8 cellular contexts compared by ENCODE assay signal in genomic region chr1:32200226-32201010, GRCh38. TPM values are rescaled to one million over a fixed set of nuclear protein-coding genes. Genes with fewer than 3 reads are reported as not detected.
DNase-seq lines count a peak whose midpoint lies in the region; ATAC-seq and TF ChIP-seq lines count a peak whose summit lies in the region.

Gene CCDC28B (plus strand): TSS chr1:32200595. CDS start chr1:32201936, 1,341 bp downstream.

- H3K36me3 ChIP-seq in neutrophil (peaks cover 35% of the 10 kb centered on the region), transverse colon (peaks cover 0 to 18% (median 5%) of the 10 kb centered on the region in 4 donors)

- in situ Hi-C loops in transverse colon (cut with MboI; ENCODE audit: low pct_ligation_motif_present in 1 of 4, low pct_unique_long_range_greater_than_20kb in 1 of 4, low sequenced_read_pairs in 3 of 4), result loop anchor here in 1 of 4 donors (25.0 kb wide), 1 partner anchor 187 kb away; the partner anchor contains the start of gene BSDC1

- TF ChIP-seq POLR2A in transverse colon (IDR thresholded peaks at IDR 0.05), result no peak

- no peaks in the 10 kb centered on the region for H3K9me3 Mint-ChIP-seq in activated naive CD8-positive, alpha-beta T cell treated with anti-CD3 and anti-CD28 coated beads for 36 hours

- peak within 1 kb of the TSS; percentile 68 to 85 for H3K4me3 ChIP-seq in neutrophil (ENCODE audit: low read depth in 1 of 2, low read length in 1 of 2)
- peak within 1 kb of the TSS; percentile 38 to 61 (median 50) for H3K4me3 ChIP-seq in transverse colon

- H3K36me3 Mint-ChIP-seq in activated naive CD8-positive, alpha-beta T cell treated with anti-CD3 and anti-CD28 coated beads for 36 hours, result peaks cover 26% of the 10 kb centered on the region

- H3K4me1 ChIP-seq in neutrophil (ENCODE audit: control insufficient read depth in 1 of 2, insufficient read depth in 1 of 2, low read depth in 1 of 2, low read length in 1 of 2), result peaks cover 29 to 30% of the 10 kb centered on the region in 2 experiments
- H3K4me1 ChIP-seq in transverse colon, result peaks cover 15 to 34% (median 29%) of the 10 kb centered on the region in 4 donors

- intact Hi-C loops in transverse colon (cut with DNase I; ENCODE audit: low total_unique reads), result no loop called here

- H3K27ac Mint-ChIP-seq in activated naive CD8-positive, alpha-beta T cell treated with anti-CD3 and anti-CD28 coated beads for 36 hours, result peak within 1 kb of the TSS; percentile 94

- no peaks in the 10 kb centered on the region for H3K27me3 Mint-ChIP-seq in activated naive CD8-positive, alpha-beta T cell treated with anti-CD3 and anti-CD28 coated beads for 36 hours

- peaks cover 45% of the 10 kb centered on the region for H3K4me1 Mint-ChIP-seq in activated naive CD8-positive, alpha-beta T cell treated with anti-CD3 and anti-CD28 coated beads for 36 hours

- H3K4me3 Mint-ChIP-seq in activated naive CD8-positive, alpha-beta T cell treated with anti-CD3 and anti-CD28 coated beads for 36 hours, result peak within 1 kb of the TSS; percentile 83

- H3K27ac ChIP-seq in neutrophil (peak within 1 kb of the TSS; percentile 48), transverse colon (peak within 1 kb of the TSS; percentile 73 to 92 (median 83))

- H3K9me3 ChIP-seq in neutrophil (no peaks in the 10 kb centered on the region), transverse colon (no peaks in the 10 kb centered on the region)

- no peak for TF ChIP-seq EP300 in transverse colon (IDR thresholded peaks at IDR 0.05; ENCODE audit: low read depth)

- no peak for ATAC-seq in HG03135 (IDR thresholded peaks at IDR 0.05; ENCODE audit: unreplicated experiment)

- DNase-seq in GM03348 (ENCODE audit: low spot score) (peak; percentile 82), LHCN-M2 (ENCODE audit: low read depth) (peak; percentile 68), SK-N-DZ (ENCODE audit: low spot score) (peak; percentile 84), glomerular endothelial cell (ENCODE audit: extremely low read depth, low read depth, low spot score) (no peak), transverse colon (peak; percentile 55)
- DNase-seq in activated naive CD8-positive, alpha-beta T cell treated with anti-CD3 and anti-CD28 coated beads for 36 hours, result peak; percentile 68

- TF ChIP-seq CTCF in neutrophil (IDR thresholded peaks at IDR 0.05) (no peak), transverse colon (IDR thresholded peaks at IDR 0.05) (no peak)

- 1% methylated on average over 34 of the region's 34 CpGs; no CpG with 5 or more reads in 1 of the 2 donors for WGBS in transverse colon (ENCODE audit: low coverage in 1 of 2), 2 donors

- H3K27me3 ChIP-seq in neutrophil (peaks cover 13% of the 10 kb centered on the region), transverse colon (no peaks in the 10 kb centered on the region)

RNA-seq across cellular contexts. Expression of gene CCDC28B, which starts in this region (rescaled TPM):
- total RNA-seq in LHCN-M2 (2014; rRNA removed) (9.1 and 10.8 TPM in 2 replicates), glomerular endothelial cell (17.5 and 21.4 TPM in 2 replicates), transverse colon (1 to 10 TPM in 3 of 4 donors, not detected in 1; 1.2 to 4.0 (median 2.7) TPM)
- polyA plus RNA-seq in LHCN-M2 (2012), result 21.6 TPM
- 28.7 and 57.9 TPM in 2 replicates for polyA plus RNA-seq in SK-N-DZ (2014; cell fraction: cytosol; rRNA removed)
- polyA plus RNA-seq in SK-N-DZ (2014; cell fraction: nucleus; rRNA removed), result 25.3 and 26.8 TPM in 2 replicates
- total RNA-seq in activated naive CD8-positive, alpha-beta T cell treated with anti-CD3 and anti-CD28 coated beads for 36 hours, result 10 to 100 TPM; 29.0 to 29.1 TPM
